In the genomic region with DNA sequence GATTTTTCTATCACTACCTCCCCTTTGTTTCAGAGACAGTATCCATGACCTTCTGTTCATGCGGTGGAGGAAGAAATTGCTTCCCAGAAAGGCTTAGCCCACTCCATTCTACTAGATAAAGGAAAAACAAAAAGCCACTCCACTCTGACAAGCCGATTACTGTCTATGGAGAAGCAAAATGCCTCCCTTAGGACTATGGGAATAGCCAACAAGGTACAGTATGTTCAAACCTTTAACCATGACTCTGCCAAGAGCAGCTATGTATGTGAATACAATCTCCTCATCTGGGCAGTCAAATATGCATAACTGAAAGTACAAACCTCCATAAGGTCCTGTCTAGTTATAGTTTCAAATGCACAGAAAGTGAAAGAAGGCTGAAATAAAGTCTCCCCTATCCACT, we compare ENCODE assay signal across 15 cellular contexts. TPM values are rescaled to one million over a fixed set of nuclear protein-coding genes. Genes with fewer than 3 reads are reported as not detected.
A peak's percentile ranks its signal among the peaks of the same experiment; 100 is the strongest.
DNase-seq lines count a peak whose midpoint lies in the region; ATAC-seq and TF ChIP-seq lines count a peak whose summit lies in the region.
"Had no signal": no experiment of that assay in that cellular context is flagged by ENCODE, and none has a peak within 500 bp of the region (broad histone marks: within the 10 kb centered on the region; RNA-seq: fewer than 3 reads in every experiment).

No MANE protein-coding gene starts in this region.

- H2BK15ac ChIP-seq in neuronal stem cell (ENCODE audit: low read length): no peak overlapping the region

- H4K91ac ChIP-seq in neuronal stem cell (ENCODE audit: low read depth, low read length, poor library complexity): no peak overlapping the region

- H3K36me3 ChIP-seq in endocrine pancreas (ENCODE audit: control insufficient read depth, insufficient read depth, low read length) (no peaks in the 10 kb centered on the region), neuronal stem cell (replicated peaks in 1 of 2; ENCODE audit: control insufficient read depth in 2 of 2, insufficient read depth in 2 of 2, low read length in 2 of 2) (peaks cover 0 to 2% of the 10 kb centered on the region in 2 donors), gastrocnemius medialis (no peaks in the 10 kb centered on the region)
- H3K36me3 ChIP-seq: right lobe of liver had no signal

- H3K23ac ChIP-seq in neuronal stem cell (ENCODE audit: low read depth, low read length, poor library complexity): no peak overlapping the region

- in situ Hi-C loops in gastrocnemius medialis (cut with MboI; ENCODE audit: low sequenced_read_pairs in 4 of 4): no loop called here

- peaks cover 27% of the 10 kb centered on the region for H3K4me1 Mint-ChIP-seq in activated naive CD8-positive, alpha-beta T cell treated with anti-CD3 and anti-CD28 coated beads, Interleukin-2, amount 50 U/mL, for 24 hours

- intact Hi-C loops in gastrocnemius medialis (cut with DNase I; ENCODE audit: low total_unique reads): no loop called here

- H3K4ac ChIP-seq in neuronal stem cell (ENCODE audit: low read length): no peak overlapping the region

- H3K4me1 ChIP-seq in endocrine pancreas (ENCODE audit: control insufficient read depth, insufficient read depth, low read length) (peaks cover 11% of the 10 kb centered on the region), neuronal stem cell (ENCODE audit: control insufficient read depth in 2 of 2, insufficient read depth in 1 of 2, low read depth in 1 of 2, low read length in 2 of 2) (peaks cover 0 to 2% of the 10 kb centered on the region in 2 donors), gastrocnemius medialis (peaks cover 14 to 27% of the 10 kb centered on the region in 2 donors)

- H4K8ac ChIP-seq in neuronal stem cell (ENCODE audit: low read depth, low read length): no peak overlapping the region

- H2BK5ac ChIP-seq in neuronal stem cell (ENCODE audit: low read length): no peak overlapping the region

- ATAC-seq in GM18502 (IDR thresholded peaks at IDR 0.05; ENCODE audit: poor library complexity, unreplicated experiment): peak; percentile 68
- peak; percentile 74 for ATAC-seq in GM21515 (IDR thresholded peaks at IDR 0.05; ENCODE audit: unreplicated experiment)
- peak; percentile 77 for ATAC-seq in HG03432 (IDR thresholded peaks at IDR 0.05; ENCODE audit: unreplicated experiment)
- no peak for ATAC-seq in activated naive CD8-positive, alpha-beta T cell treated with anti-CD3 and anti-CD28 coated beads, Interleukin-2, amount 50 U/mL, for 24 hours
- no peak for ATAC-seq in gastrocnemius medialis
- ATAC-seq: right lobe of liver had no signal

- no peak overlapping the region for H3K14ac ChIP-seq in neuronal stem cell (ENCODE audit: low read length)

- no peak for TF ChIP-seq CTCF in gastrocnemius medialis (IDR thresholded peaks at IDR 0.05 in 4 of 5, conservative IDR thresholded peaks at IDR 0.05 in 1 of 5)

- no peak for DNase-seq in activated naive CD8-positive, alpha-beta T cell treated with anti-CD3 and anti-CD28 coated beads, Interleukin-2, amount 50 U/mL, for 24 hours
- DNase-seq in neuronal stem cell (ENCODE audit: low spot score) (no peak), gastrocnemius medialis (no peak)
- DNase-seq in stimulated activated naive CD4-positive, alpha-beta T cell treated with Interleukin-2 at 50 U/mL for 16 hours (lab: John Stamatoyannopoulos, UW): no peak
- DNase-seq: activated CD4-positive, alpha-beta T cell treated with anti-CD3 and anti-CD28 coated beads, Interleukin-2, amount 50 U/mL, for 48 hours; activated naive CD8-positive, alpha-beta T cell treated with anti-CD3 and anti-CD28 coated beads, Interleukin-2, amount 10 ng/mL, durations not matched to agents 7 days and 5 days; effector CD8-positive, alpha-beta T cell; mesendoderm; NCI-H510A treated with DMSO at 0.1 percent for 48 hours; right lobe of liver had no signal

- H3K18ac ChIP-seq in neuronal stem cell (ENCODE audit: low read length): no peak overlapping the region

- TF ChIP-seq POLR2A in gastrocnemius medialis (IDR thresholded peaks at IDR 0.05): no peak

- H3K4me2 ChIP-seq in neuronal stem cell (ENCODE audit: insufficient read depth, low read length, poor library complexity, severe bottlenecking): no peak overlapping the region

- H3K27me3 Mint-ChIP-seq in activated naive CD8-positive, alpha-beta T cell treated with anti-CD3 and anti-CD28 coated beads, Interleukin-2, amount 50 U/mL, for 24 hours: no peaks in the 10 kb centered on the region
- H3K27me3 Mint-ChIP-seq: activated naive CD8-positive, alpha-beta T cell treated with anti-CD3 and anti-CD28 coated beads, Interleukin-2, amount 10 ng/mL, durations not matched to agents 7 days and 5 days; CD4-positive, CD25-positive, alpha-beta regulatory T cell had no signal

- H2BK120ac ChIP-seq in neuronal stem cell (ENCODE audit: low read depth, low read length): no peak overlapping the region

- no peak overlapping the region for H3K9ac ChIP-seq in endocrine pancreas (ENCODE audit: control insufficient read depth, insufficient read depth, low read length)
- no peak overlapping the region for H3K9ac ChIP-seq in neuronal stem cell (ENCODE audit: low read depth, low read length, poor library complexity)

- no peaks in the 10 kb centered on the region for H3K27me3 ChIP-seq in endocrine pancreas (ENCODE audit: control insufficient read depth, insufficient read depth, low read length)
- H3K27me3 ChIP-seq in neuronal stem cell (ENCODE audit: control insufficient read depth in 3 of 3, insufficient read depth in 3 of 3, low read depth in 1 of 3, low read length in 3 of 3): no peaks in the 10 kb centered on the region
- no peaks in the 10 kb centered on the region for H3K27me3 ChIP-seq in gastrocnemius medialis
- H3K27me3 ChIP-seq: right lobe of liver had no signal

- no peaks in the 10 kb centered on the region for H3K9me3 Mint-ChIP-seq in activated naive CD8-positive, alpha-beta T cell treated with anti-CD3 and anti-CD28 coated beads, Interleukin-2, amount 50 U/mL, for 24 hours
- H3K9me3 Mint-ChIP-seq: activated naive CD8-positive, alpha-beta T cell treated with anti-CD3 and anti-CD28 coated beads, Interleukin-2, amount 10 ng/mL, durations not matched to agents 7 days and 5 days; CD4-positive, CD25-positive, alpha-beta regulatory T cell had no signal

- no peak overlapping the region for H3K4me3 Mint-ChIP-seq in activated naive CD8-positive, alpha-beta T cell treated with anti-CD3 and anti-CD28 coated beads, Interleukin-2, amount 50 U/mL, for 24 hours
- H3K4me3 Mint-ChIP-seq: activated naive CD8-positive, alpha-beta T cell treated with anti-CD3 and anti-CD28 coated beads, Interleukin-2, amount 10 ng/mL, durations not matched to agents 7 days and 5 days; CD4-positive, CD25-positive, alpha-beta regulatory T cell had no signal

- H3K36me3 Mint-ChIP-seq in activated naive CD8-positive, alpha-beta T cell treated with anti-CD3 and anti-CD28 coated beads, Interleukin-2, amount 50 U/mL, for 24 hours (ENCODE audit: low read depth): peaks cover 2% of the 10 kb centered on the region

- H3K79me1 ChIP-seq in neuronal stem cell (ENCODE audit: low read depth, low read length): no peaks in the 10 kb centered on the region

- no peak overlapping the region for H2AK5ac ChIP-seq in neuronal stem cell (ENCODE audit: low read depth, low read length)

- no CpG with 5 or more reads among the region's 2 CpGs for WGBS in neuronal stem cell (ENCODE audit: extremely low coverage in 2 of 2, insufficient read length in 2 of 2, insufficient replicate concordance in 1 of 2), 2 donors

- H3K9me3 ChIP-seq in endocrine pancreas (ENCODE audit: control insufficient read depth, low read length): no peaks in the 10 kb centered on the region
- peaks cover 0 to 12% of the 10 kb centered on the region in 2 donors for H3K9me3 ChIP-seq in neuronal stem cell (replicated peaks in 1 of 2; ENCODE audit: control insufficient read depth in 2 of 2, insufficient read depth in 1 of 2, low read depth in 1 of 2, low read length in 2 of 2)
- H3K9me3 ChIP-seq in gastrocnemius medialis: no peaks in the 10 kb centered on the region
- H3K9me3 ChIP-seq: right lobe of liver had no signal

- H2BK12ac ChIP-seq in neuronal stem cell (ENCODE audit: low read length): no peak overlapping the region

- H3K4me3 ChIP-seq in endocrine pancreas (ENCODE audit: control insufficient read depth, insufficient read depth, low read length) (peak overlapping the region; percentile 44), neuronal stem cell (ENCODE audit: low read length in 2 of 2) (no peak overlapping the region), gastrocnemius medialis (no peak overlapping the region)
- H3K4me3 ChIP-seq: right lobe of liver had no signal

- H2AFZ ChIP-seq in neuronal stem cell (ENCODE audit: low read length): no peak overlapping the region

- H3K27ac ChIP-seq in neuronal stem cell (replicated peaks; ENCODE audit: low read length) (no peak overlapping the region), gastrocnemius medialis (peak overlapping the region in 1 of 4 donors; percentile 2)
- H3K27ac ChIP-seq: right lobe of liver had no signal

- H3K27ac Mint-ChIP-seq in activated naive CD8-positive, alpha-beta T cell treated with anti-CD3 and anti-CD28 coated beads, Interleukin-2, amount 50 U/mL, for 24 hours: no peak overlapping the region
- H3K27ac Mint-ChIP-seq: activated naive CD8-positive, alpha-beta T cell treated with anti-CD3 and anti-CD28 coated beads, Interleukin-2, amount 10 ng/mL, durations not matched to agents 7 days and 5 days had no signal

RNA-seq across cellular contexts. Expression of a gene that starts 40.5 kb away (rescaled TPM):
- 17.4 TPM for polyA plus RNA-seq in neuronal stem cell (2013, experiment 1 of 2)
- 17.3 TPM for polyA plus RNA-seq in neuronal stem cell (2013, experiment 2 of 2)
- 10 to 100 TPM; 21.9 to 47.9 (median 26.3) TPM for total RNA-seq in gastrocnemius medialis

Comparison
In these comparisons a context has a peak if more than half of its experiments do, and no peak if none do; other contexts are left out.
1. ATAC-seq: peak in GM18502 (single experiment), GM21515 (single experiment) and HG03432 (single experiment); none in activated naive CD8-positive, alpha-beta T cell treated with anti-CD3 and anti-CD28 coated beads, Interleukin-2, amount 50 U/mL, for 24 hours (single experiment) and gastrocnemius medialis (0 of 2).